Comparison of ENCODE assay signal across 3 cellular contexts in genomic region chr15:86444527-86444926, GRCh38.
TF ChIP-seq lines count a peak whose summit lies in the region.

No MANE protein-coding gene starts in this region.

TF ChIP-seq in SK-N-SH, 30 proteins besides CTCF, POLR2A, EP300 and RAD21:
- no peak for TF ChIP-seq SMC3 (IDR thresholded peaks at IDR 0.05; ENCODE audit: low read depth, low read length)
- TF ChIP-seq FOSL2 (IDR thresholded peaks at IDR 0.05; ENCODE audit: borderline replicate concordance, low read depth) = no peak
- TF ChIP-seq GABPA (IDR thresholded peaks at IDR 0.05; ENCODE audit: low read depth) = no peak
- TF ChIP-seq NRF1 (IDR thresholded peaks at IDR 0.05; ENCODE audit: low read depth, low read length) = no peak
- TF ChIP-seq SIN3A (IDR thresholded peaks at IDR 0.05; ENCODE audit: borderline replicate concordance, low read depth, low read length) = no peak
- TF ChIP-seq RXRA (IDR thresholded peaks at IDR 0.05; ENCODE audit: borderline replicate concordance, low read depth) = no peak
- no peak for TF ChIP-seq TEAD4 (IDR thresholded peaks at IDR 0.05; ENCODE audit: borderline replicate concordance, insufficient read depth)
- TF ChIP-seq REST (IDR thresholded peaks at IDR 0.05; ENCODE audit: low read depth, low read length) = peak; percentile 60; the same call in 1 of the 2 replicates

TF ChIP-seq in SK-N-SH treated with all-trans-retinoic acid at 6 μM for 48 hours, 23 proteins besides CTCF, POLR2A, EP300 and RAD21:
- TF ChIP-seq TCF4 (CRISPR knock-in tag; IDR thresholded peaks at IDR 0.05; ENCODE audit: borderline replicate concordance) (no peak), CREB5 (CRISPR knock-in tag; IDR thresholded peaks at IDR 0.05; ENCODE audit: low read depth) (no peak)

TF ChIP-seq in GM12878, 131 proteins besides CTCF, POLR2A, EP300 and RAD21:
- TF ChIP-seq HDAC6 (IDR thresholded peaks at IDR 0.05; ENCODE audit: unreplicated experiment) = no peak
- peak; percentile 66; the same call in 1 of the 2 replicates for TF ChIP-seq REST (IDR thresholded peaks at IDR 0.05; ENCODE audit: low read depth, low read length)
